1 cellular context compared by ENCODE assay signal in the genomic region with DNA sequence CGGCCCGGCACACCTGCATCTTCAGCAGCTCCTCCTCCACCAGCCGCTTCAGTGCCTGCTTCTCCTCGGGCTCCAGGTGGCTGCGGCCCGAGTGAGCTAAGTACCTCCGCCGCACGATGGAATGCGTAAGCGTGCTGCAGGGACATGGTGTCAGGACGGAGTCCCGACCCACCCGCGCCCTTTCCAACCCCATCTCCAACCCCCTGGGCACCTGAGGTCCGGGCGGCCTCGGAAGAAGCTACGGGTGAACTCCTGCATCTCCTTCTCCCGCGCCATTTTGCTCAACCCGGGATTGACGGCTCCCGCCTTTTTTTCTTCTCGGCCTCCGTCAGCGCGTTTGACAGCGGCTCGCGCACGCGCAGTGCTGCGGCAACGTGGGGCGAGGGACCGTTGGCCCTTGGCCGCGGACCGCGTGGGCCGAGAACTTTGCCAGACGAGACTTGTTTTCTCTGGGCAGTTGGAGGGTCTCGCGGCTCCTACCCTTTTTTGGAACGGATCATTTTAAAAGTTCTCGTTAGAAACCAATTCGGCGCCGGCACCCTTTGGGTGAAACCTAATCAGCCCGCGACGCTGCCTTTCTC.
TF ChIP-seq lines count a peak whose summit lies in the region.

Gene HIRIP3 (minus strand): TSS at position 288 of the 581 bp plus-strand sequence. CDS start 12 bp downstream, at position 276.

TF ChIP-seq in K562, 482 proteins besides CTCF, POLR2A, EP300 and RAD21 (continued from another document and continues in another):
- no peak for TF ChIP-seq ARID3A (IDR thresholded peaks at IDR 0.05; ENCODE audit: borderline replicate concordance, low read depth, low read length)
- peak; percentile 63 for TF ChIP-seq MTA3 (IDR thresholded peaks at IDR 0.05; ENCODE audit: borderline replicate concordance)
- no peak; the same call in 1 of the 2 replicates for TF ChIP-seq TARDBP (IDR thresholded peaks at IDR 0.05)
- peak; percentile 8; the same call in 1 of the 2 replicates for TF ChIP-seq CBFA2T3 (IDR thresholded peaks at IDR 0.05)
- peak; percentile 77; the same call in 1 of the 2 replicates for TF ChIP-seq ZNF175 (CRISPR knock-in tag; IDR thresholded peaks at IDR 0.05; ENCODE audit: low read depth)
- peak; percentile 34; the same call in 1 of the 2 replicates for TF ChIP-seq PBX2 (CRISPR knock-in tag; IDR thresholded peaks at IDR 0.05; ENCODE audit: low read depth)
- 0 out of 2 replicates have a peak, but pooled peaks have one; percentile 32 for TF ChIP-seq PBX2 (tag; conservative IDR thresholded peaks at IDR 0.05; ENCODE audit: low read depth)
- TF ChIP-seq ZNF57 (CRISPR knock-in tag; IDR thresholded peaks at IDR 0.05), result no peak
- TF ChIP-seq PHF8 (IDR thresholded peaks at IDR 0.05; ENCODE audit: borderline replicate concordance, low read length), result peak; percentile 55; the same call in 1 of the 2 replicates
- TF ChIP-seq NFXL1 (CRISPR knock-in tag; IDR thresholded peaks at IDR 0.05), result no peak
- no peak for TF ChIP-seq BRF1 (IDR thresholded peaks at IDR 0.05; ENCODE audit: borderline replicate concordance, extremely low read depth, insufficient read length)
- no peak for TF ChIP-seq NCOA6 (IDR thresholded peaks at IDR 0.05)
- no peak for TF ChIP-seq ZNF263 (CRISPR knock-in tag; IDR thresholded peaks at IDR 0.05; ENCODE audit: borderline replicate concordance)
- TF ChIP-seq ZNF212 (CRISPR knock-in tag; IDR thresholded peaks at IDR 0.05), result no peak
- no peak for TF ChIP-seq JUN (IDR thresholded peaks at IDR 0.05; ENCODE audit: borderline replicate concordance, low read depth, low read length)
- TF ChIP-seq JUN (CRISPR knock-in tag; IDR thresholded peaks at IDR 0.05; ENCODE audit: borderline replicate concordance), result 0 out of 2 replicates have a peak, but pooled peaks have one; percentile 42
- TF ChIP-seq ZNF695 (CRISPR knock-in tag; IDR thresholded peaks at IDR 0.05), result no peak
- TF ChIP-seq RBM25 (IDR thresholded peaks at IDR 0.05; ENCODE audit: low read depth, low read length, severe bottlenecking), result no peak
- no peak for TF ChIP-seq POLR2AphosphoS2 (IDR thresholded peaks at IDR 0.05; ENCODE audit: low read length)
- TF ChIP-seq, protein P1, sequence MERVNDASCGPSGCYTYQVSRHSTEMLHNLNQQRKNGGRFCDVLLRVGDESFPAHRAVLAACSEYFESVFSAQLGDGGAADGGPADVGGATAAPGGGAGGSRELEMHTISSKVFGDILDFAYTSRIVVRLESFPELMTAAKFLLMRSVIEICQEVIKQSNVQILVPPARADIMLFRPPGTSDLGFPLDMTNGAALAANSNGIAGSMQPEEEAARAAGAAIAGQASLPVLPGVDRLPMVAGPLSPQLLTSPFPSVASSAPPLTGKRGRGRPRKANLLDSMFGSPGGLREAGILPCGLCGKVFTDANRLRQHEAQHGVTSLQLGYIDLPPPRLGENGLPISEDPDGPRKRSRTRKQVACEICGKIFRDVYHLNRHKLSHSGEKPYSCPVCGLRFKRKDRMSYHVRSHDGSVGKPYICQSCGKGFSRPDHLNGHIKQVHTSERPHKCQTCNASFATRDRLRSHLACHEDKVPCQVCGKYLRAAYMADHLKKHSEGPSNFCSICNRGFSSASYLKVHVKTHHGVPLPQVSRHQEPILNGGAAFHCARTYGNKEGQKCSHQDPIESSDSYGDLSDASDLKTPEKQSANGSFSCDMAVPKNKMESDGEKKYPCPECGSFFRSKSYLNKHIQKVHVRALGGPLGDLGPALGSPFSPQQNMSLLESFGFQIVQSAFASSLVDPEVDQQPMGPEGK (CRISPR knock-in tag; IDR thresholded peaks at IDR 0.05; ENCODE audit: borderline replicate concordance), result no peak
- TF ChIP-seq, protein P2, sequence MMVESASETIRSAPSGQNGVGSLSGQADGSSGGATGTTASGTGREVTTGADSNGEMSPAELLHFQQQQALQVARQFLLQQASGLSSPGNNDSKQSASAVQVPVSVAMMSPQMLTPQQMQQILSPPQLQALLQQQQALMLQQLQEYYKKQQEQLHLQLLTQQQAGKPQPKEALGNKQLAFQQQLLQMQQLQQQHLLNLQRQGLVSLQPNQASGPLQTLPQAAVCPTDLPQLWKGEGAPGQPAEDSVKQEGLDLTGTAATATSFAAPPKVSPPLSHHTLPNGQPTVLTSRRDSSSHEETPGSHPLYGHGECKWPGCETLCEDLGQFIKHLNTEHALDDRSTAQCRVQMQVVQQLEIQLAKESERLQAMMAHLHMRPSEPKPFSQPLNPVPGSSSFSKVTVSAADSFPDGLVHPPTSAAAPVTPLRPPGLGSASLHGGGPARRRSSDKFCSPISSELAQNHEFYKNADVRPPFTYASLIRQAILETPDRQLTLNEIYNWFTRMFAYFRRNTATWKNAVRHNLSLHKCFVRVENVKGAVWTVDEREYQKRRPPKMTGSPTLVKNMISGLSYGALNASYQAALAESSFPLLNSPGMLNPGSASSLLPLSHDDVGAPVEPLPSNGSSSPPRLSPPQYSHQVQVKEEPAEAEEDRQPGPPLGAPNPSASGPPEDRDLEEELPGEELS (CRISPR knock-in tag; IDR thresholded peaks at IDR 0.05; ENCODE audit: borderline replicate concordance), result 0 out of 2 replicates have a peak, but pooled peaks have one; percentile 76
- TF ChIP-seq SNRNP70 (optimal IDR thresholded peaks at IDR 0.05; ENCODE audit: low read depth, low read length), result no peak
- TF ChIP-seq, protein P3, sequence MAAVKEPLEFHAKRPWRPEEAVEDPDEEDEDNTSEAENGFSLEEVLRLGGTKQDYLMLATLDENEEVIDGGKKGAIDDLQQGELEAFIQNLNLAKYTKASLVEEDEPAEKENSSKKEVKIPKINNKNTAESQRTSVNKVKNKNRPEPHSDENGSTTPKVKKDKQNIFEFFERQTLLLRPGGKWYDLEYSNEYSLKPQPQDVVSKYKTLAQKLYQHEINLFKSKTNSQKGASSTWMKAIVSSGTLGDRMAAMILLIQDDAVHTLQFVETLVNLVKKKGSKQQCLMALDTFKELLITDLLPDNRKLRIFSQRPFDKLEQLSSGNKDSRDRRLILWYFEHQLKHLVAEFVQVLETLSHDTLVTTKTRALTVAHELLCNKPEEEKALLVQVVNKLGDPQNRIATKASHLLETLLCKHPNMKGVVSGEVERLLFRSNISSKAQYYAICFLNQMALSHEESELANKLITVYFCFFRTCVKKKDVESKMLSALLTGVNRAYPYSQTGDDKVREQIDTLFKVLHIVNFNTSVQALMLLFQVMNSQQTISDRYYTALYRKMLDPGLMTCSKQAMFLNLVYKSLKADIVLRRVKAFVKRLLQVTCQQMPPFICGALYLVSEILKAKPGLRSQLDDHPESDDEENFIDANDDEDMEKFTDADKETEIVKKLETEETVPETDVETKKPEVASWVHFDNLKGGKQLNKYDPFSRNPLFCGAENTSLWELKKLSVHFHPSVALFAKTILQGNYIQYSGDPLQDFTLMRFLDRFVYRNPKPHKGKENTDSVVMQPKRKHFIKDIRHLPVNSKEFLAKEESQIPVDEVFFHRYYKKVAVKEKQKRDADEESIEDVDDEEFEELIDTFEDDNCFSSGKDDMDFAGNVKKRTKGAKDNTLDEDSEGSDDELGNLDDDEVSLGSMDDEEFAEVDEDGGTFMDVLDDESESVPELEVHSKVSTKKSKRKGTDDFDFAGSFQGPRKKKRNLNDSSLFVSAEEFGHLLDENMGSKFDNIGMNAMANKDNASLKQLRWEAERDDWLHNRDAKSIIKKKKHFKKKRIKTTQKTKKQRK (IDR thresholded peaks at IDR 0.05; ENCODE audit: borderline replicate concordance, low read depth, low read length), result no peak
- TF ChIP-seq FOXO4 (CRISPR knock-in tag; IDR thresholded peaks at IDR 0.05), result no peak
- TF ChIP-seq, protein P4, sequence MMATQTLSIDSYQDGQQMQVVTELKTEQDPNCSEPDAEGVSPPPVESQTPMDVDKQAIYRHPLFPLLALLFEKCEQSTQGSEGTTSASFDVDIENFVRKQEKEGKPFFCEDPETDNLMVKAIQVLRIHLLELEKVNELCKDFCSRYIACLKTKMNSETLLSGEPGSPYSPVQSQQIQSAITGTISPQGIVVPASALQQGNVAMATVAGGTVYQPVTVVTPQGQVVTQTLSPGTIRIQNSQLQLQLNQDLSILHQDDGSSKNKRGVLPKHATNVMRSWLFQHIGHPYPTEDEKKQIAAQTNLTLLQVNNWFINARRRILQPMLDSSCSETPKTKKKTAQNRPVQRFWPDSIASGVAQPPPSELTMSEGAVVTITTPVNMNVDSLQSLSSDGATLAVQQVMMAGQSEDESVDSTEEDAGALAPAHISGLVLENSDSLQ (IDR thresholded peaks at IDR 0.05), result peak; percentile 88
- TF ChIP-seq, protein P5, sequence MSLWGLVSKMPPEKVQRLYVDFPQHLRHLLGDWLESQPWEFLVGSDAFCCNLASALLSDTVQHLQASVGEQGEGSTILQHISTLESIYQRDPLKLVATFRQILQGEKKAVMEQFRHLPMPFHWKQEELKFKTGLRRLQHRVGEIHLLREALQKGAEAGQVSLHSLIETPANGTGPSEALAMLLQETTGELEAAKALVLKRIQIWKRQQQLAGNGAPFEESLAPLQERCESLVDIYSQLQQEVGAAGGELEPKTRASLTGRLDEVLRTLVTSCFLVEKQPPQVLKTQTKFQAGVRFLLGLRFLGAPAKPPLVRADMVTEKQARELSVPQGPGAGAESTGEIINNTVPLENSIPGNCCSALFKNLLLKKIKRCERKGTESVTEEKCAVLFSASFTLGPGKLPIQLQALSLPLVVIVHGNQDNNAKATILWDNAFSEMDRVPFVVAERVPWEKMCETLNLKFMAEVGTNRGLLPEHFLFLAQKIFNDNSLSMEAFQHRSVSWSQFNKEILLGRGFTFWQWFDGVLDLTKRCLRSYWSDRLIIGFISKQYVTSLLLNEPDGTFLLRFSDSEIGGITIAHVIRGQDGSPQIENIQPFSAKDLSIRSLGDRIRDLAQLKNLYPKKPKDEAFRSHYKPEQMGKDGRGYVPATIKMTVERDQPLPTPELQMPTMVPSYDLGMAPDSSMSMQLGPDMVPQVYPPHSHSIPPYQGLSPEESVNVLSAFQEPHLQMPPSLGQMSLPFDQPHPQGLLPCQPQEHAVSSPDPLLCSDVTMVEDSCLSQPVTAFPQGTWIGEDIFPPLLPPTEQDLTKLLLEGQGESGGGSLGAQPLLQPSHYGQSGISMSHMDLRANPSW (CRISPR knock-in tag; IDR thresholded peaks at IDR 0.05), result no peak; the same call in 1 of the 2 replicates
- no peak for TF ChIP-seq HEY1 (CRISPR knock-in tag; IDR thresholded peaks at IDR 0.05; ENCODE audit: borderline replicate concordance)
- TF ChIP-seq, protein P6, sequence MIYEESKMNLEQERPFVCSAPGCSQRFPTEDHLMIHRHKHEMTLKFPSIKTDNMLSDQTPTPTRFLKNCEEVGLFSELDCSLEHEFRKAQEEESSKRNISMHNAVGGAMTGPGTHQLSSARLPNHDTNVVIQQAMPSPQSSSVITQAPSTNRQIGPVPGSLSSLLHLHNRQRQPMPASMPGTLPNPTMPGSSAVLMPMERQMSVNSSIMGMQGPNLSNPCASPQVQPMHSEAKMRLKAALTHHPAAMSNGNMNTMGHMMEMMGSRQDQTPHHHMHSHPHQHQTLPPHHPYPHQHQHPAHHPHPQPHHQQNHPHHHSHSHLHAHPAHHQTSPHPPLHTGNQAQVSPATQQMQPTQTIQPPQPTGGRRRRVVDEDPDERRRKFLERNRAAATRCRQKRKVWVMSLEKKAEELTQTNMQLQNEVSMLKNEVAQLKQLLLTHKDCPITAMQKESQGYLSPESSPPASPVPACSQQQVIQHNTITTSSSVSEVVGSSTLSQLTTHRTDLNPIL (CRISPR knock-in tag; IDR thresholded peaks at IDR 0.05), result no peak
- peak; percentile 60; the same call in 1 of the 2 replicates for TF ChIP-seq ZBTB43 (CRISPR knock-in tag; IDR thresholded peaks at IDR 0.05)
- no peak for TF ChIP-seq MTF1 (CRISPR knock-in tag; IDR thresholded peaks at IDR 0.05; ENCODE audit: borderline replicate concordance)
- TF ChIP-seq U2AF2 (optimal IDR thresholded peaks at IDR 0.05; ENCODE audit: low read depth, low read length), result no peak
